Comparison of ENCODE assay signal across 1 cellular context in the genomic region with DNA sequence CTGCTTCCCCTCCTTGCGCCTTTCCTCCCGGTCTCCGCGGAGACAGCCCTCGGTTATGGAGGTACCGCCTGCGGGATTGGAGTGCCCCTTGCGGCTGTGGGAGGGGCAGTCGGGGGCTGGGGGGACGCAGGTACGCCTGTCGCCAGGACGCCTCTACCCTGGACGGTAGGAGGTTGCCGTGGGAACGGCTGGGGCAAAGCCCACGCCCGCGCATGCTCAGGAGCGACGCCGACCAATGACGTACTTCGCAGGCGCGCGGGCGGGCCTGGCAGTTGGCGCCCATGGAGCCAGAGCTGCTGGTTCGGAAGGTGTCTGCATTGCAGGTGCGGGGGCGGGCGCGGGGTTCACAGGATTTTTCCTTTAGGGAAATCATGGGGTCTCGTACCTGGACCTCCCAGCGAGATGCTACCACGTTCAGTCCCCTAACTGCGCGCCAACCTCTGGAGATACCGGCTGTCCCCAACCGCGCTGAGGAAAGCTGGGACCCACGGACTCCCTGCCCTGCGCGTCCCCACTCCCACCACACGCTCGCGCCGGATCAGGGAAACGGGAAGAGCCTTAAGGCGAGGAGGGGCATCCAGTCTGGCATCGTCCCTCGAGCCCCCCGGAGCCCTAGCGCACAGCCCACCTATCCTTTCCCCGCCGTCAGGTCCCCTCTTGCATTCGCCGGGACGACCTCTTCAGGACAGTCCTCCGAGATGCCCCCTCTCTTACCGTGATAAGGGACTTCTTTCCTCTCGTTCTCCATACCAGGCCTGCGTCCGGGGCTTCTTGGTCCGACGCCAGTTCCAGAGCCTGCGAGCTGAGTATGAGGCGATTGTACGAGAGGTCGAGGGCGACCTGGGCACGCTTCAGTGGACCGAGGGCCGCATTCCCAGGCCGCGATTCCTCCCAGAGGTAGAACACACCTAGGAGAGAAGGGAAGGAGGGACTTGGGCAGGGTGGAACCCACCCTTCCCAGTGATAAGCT.
TF ChIP-seq lines count a peak whose summit lies in the region.

Gene IQCC, plus strand, starts transcription at position 271 of the 970 bp plus-strand sequence. Its CDS starts 11 bp downstream, at position 282.

TF ChIP-seq in HEK293, 187 proteins besides CTCF, POLR2A, EP300 and RAD21 (continued from another document):
- TF ChIP-seq ZNF76 (tag by site-specific recombination; IDR thresholded peaks at IDR 0.05; ENCODE audit: borderline replicate concordance, low read depth): peak; percentile 34; the same call in 1 of the 2 replicates
- TF ChIP-seq ZBTB17 (tag by site-specific recombination; IDR thresholded peaks at IDR 0.05): peak; percentile 57; the same call in 1 of the 2 replicates
- TF ChIP-seq ZNF221 (tag by site-specific recombination; IDR thresholded peaks at IDR 0.05; ENCODE audit: borderline replicate concordance): no peak
- TF ChIP-seq ZNF114 (tag by site-specific recombination; IDR thresholded peaks at IDR 0.05): no peak
- 0 out of 2 replicates have a peak, but pooled peaks have one; percentile 13 for TF ChIP-seq ZNF341 (tag by site-specific recombination; IDR thresholded peaks at IDR 0.05; ENCODE audit: low read depth)
- peak; percentile 96 for TF ChIP-seq PATZ1 (tag by site-specific recombination; IDR thresholded peaks at IDR 0.05)
- no peak for TF ChIP-seq ZNF266 (tag by site-specific recombination; IDR thresholded peaks at IDR 0.05; ENCODE audit: low read depth)
- TF ChIP-seq ZNF660 (tag by site-specific recombination; IDR thresholded peaks at IDR 0.05): 0 out of 2 replicates have a peak, but pooled peaks have one; percentile 26
- TF ChIP-seq ZNF624 (tag by site-specific recombination; IDR thresholded peaks at IDR 0.05): no peak
- TF ChIP-seq, protein P1, sequence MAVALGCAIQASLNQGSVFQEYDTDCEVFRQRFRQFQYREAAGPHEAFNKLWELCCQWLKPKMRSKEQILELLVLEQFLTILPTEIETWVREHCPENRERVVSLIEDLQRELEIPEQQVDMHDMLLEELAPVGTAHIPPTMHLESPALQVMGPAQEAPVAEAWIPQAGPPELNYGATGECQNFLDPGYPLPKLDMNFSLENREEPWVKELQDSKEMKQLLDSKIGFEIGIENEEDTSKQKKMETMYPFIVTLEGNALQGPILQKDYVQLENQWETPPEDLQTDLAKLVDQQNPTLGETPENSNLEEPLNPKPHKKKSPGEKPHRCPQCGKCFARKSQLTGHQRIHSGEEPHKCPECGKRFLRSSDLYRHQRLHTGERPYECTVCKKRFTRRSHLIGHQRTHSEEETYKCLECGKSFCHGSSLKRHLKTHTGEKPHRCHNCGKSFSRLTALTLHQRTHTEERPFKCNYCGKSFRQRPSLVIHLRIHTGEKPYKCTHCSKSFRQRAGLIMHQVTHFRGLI (tag by site-specific recombination; IDR thresholded peaks at IDR 0.05): peak; percentile 40; the same call in 1 of the 2 replicates
- TF ChIP-seq ZNF239 (tag by site-specific recombination; IDR thresholded peaks at IDR 0.05): 0 out of 2 replicates have a peak, but pooled peaks have one; percentile 34
- 0 out of 2 replicates have a peak, but pooled peaks have one; percentile 23 for TF ChIP-seq ZBTB10 (tag by site-specific recombination; IDR thresholded peaks at IDR 0.05)
- no peak for TF ChIP-seq SALL2 (tag by site-specific recombination; IDR thresholded peaks at IDR 0.05; ENCODE audit: borderline replicate concordance)
- 0 out of 2 replicates have a peak, but pooled peaks have one; percentile 27 for TF ChIP-seq ZNF121 (tag by site-specific recombination; IDR thresholded peaks at IDR 0.05)
- peak; percentile 86; the same call in 1 of the 2 replicates for TF ChIP-seq ZNF777 (tag by site-specific recombination; IDR thresholded peaks at IDR 0.05; ENCODE audit: borderline replicate concordance)
- no peak for TF ChIP-seq ZNF37A (tag by site-specific recombination; IDR thresholded peaks at IDR 0.05)
- TF ChIP-seq YY1 (tag by site-specific recombination; IDR thresholded peaks at IDR 0.05): peak; percentile 32; the same call in 1 of the 2 replicates
